Comparison of ENCODE assay signal across 1 cellular context in the genomic region with DNA sequence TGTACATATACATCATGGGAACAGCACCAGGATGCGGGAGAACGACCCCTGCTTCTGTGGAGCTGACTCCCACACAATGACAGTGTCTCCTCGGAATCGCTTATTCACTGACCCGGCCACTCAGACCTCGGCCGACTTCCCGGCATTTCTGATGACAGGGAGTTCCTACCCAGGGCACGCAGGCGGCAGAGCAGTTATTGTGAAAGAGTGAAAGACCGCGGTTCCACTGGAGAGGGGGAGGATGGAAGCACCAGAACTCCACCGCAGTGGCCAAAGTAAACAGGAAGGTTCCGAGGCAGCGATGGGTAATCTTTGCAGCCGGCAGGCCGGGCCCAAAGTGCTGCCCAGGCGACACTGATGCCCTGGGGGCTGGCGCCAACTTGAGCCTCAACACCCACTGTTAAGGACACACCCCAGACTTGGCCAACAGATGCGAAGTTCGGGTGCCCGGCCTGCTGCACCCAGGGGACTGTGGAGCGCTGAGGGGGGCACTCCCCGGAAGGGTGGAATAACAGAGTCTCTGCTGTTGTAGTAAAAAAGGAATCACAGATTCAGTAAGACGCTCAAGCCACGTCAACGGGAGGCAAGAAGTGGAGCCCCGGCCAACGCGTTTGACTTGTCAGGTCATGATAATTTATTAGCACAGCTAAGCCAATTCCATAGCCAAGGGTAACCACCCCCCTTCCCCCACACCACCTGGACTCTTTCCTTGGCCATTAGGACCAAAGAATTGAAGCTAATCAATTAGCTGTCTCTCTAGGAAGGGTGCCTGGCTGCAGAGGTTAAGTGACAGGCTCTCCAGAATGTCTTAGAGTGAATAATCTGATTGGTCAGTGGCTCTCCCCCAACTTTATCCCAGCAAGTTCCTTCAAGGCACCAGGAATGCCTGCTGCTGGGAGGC.
TF ChIP-seq lines count a peak whose summit lies in the region.

No MANE protein-coding gene starts in this region.

TF ChIP-seq in HepG2, 621 proteins besides CTCF, POLR2A, EP300 and RAD21 (continued from another document and continues in another):
- TF ChIP-seq ZNF33A (CRISPR knock-in tag; IDR thresholded peaks at IDR 0.05; ENCODE audit: borderline replicate concordance) = no peak
- no peak for TF ChIP-seq PHF5A (CRISPR knock-in tag; IDR thresholded peaks at IDR 0.05; ENCODE audit: low read depth, unreplicated experiment)
- no peak; the same call in 1 of the 2 replicates for TF ChIP-seq KDM3A (CRISPR knock-in tag; IDR thresholded peaks at IDR 0.05; ENCODE audit: low read depth)
- TF ChIP-seq FOSL1 (CRISPR knock-in tag; IDR thresholded peaks at IDR 0.05; ENCODE audit: borderline replicate concordance) = no peak
- TF ChIP-seq ZBTB21 (CRISPR knock-in tag; IDR thresholded peaks at IDR 0.05) = no peak
- TF ChIP-seq SMYD3 (CRISPR knock-in tag; IDR thresholded peaks at IDR 0.05) = 0 out of 2 replicates have a peak, but pooled peaks have one; percentile 46
- 0 out of 2 replicates have a peak, but pooled peaks have one; percentile 51 for TF ChIP-seq ZNF746 (CRISPR knock-in tag; IDR thresholded peaks at IDR 0.05)
- TF ChIP-seq RARG (CRISPR knock-in tag; IDR thresholded peaks at IDR 0.05; ENCODE audit: low read depth) = no peak
- TF ChIP-seq MLLT10 (CRISPR knock-in tag; IDR thresholded peaks at IDR 0.05) = no peak
- TF ChIP-seq, protein P1, sequence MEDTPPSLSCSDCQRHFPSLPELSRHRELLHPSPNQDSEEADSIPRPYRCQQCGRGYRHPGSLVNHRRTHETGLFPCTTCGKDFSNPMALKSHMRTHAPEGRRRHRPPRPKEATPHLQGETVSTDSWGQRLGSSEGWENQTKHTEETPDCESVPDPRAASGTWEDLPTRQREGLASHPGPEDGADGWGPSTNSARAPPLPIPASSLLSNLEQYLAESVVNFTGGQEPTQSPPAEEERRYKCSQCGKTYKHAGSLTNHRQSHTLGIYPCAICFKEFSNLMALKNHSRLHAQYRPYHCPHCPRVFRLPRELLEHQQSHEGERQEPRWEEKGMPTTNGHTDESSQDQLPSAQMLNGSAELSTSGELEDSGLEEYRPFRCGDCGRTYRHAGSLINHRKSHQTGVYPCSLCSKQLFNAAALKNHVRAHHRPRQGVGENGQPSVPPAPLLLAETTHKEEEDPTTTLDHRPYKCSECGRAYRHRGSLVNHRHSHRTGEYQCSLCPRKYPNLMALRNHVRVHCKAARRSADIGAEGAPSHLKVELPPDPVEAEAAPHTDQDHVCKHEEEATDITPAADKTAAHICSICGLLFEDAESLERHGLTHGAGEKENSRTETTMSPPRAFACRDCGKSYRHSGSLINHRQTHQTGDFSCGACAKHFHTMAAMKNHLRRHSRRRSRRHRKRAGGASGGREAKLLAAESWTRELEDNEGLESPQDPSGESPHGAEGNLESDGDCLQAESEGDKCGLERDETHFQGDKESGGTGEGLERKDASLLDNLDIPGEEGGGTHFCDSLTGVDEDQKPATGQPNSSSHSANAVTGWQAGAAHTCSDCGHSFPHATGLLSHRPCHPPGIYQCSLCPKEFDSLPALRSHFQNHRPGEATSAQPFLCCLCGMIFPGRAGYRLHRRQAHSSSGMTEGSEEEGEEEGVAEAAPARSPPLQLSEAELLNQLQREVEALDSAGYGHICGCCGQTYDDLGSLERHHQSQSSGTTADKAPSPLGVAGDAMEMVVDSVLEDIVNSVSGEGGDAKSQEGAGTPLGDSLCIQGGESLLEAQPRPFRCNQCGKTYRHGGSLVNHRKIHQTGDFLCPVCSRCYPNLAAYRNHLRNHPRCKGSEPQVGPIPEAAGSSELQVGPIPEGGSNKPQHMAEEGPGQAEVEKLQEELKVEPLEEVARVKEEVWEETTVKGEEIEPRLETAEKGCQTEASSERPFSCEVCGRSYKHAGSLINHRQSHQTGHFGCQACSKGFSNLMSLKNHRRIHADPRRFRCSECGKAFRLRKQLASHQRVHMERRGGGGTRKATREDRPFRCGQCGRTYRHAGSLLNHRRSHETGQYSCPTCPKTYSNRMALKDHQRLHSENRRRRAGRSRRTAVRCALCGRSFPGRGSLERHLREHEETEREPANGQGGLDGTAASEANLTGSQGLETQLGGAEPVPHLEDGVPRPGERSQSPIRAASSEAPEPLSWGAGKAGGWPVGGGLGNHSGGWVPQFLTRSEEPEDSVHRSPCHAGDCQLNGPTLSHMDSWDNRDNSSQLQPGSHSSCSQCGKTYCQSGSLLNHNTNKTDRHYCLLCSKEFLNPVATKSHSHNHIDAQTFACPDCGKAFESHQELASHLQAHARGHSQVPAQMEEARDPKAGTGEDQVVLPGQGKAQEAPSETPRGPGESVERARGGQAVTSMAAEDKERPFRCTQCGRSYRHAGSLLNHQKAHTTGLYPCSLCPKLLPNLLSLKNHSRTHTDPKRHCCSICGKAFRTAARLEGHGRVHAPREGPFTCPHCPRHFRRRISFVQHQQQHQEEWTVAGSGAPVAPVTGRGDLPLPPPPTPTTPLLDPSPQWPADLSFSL (CRISPR knock-in tag; IDR thresholded peaks at IDR 0.05) = no peak
- TF ChIP-seq, protein P2, sequence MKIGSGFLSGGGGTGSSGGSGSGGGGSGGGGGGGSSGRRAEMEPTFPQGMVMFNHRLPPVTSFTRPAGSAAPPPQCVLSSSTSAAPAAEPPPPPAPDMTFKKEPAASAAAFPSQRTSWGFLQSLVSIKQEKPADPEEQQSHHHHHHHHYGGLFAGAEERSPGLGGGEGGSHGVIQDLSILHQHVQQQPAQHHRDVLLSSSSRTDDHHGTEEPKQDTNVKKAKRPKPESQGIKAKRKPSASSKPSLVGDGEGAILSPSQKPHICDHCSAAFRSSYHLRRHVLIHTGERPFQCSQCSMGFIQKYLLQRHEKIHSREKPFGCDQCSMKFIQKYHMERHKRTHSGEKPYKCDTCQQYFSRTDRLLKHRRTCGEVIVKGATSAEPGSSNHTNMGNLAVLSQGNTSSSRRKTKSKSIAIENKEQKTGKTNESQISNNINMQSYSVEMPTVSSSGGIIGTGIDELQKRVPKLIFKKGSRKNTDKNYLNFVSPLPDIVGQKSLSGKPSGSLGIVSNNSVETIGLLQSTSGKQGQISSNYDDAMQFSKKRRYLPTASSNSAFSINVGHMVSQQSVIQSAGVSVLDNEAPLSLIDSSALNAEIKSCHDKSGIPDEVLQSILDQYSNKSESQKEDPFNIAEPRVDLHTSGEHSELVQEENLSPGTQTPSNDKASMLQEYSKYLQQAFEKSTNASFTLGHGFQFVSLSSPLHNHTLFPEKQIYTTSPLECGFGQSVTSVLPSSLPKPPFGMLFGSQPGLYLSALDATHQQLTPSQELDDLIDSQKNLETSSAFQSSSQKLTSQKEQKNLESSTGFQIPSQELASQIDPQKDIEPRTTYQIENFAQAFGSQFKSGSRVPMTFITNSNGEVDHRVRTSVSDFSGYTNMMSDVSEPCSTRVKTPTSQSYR (CRISPR knock-in tag; IDR thresholded peaks at IDR 0.05; ENCODE audit: borderline replicate concordance) = peak; percentile 92
- no peak for TF ChIP-seq FLYWCH1 (CRISPR knock-in tag; IDR thresholded peaks at IDR 0.05)
- TF ChIP-seq, protein P3, sequence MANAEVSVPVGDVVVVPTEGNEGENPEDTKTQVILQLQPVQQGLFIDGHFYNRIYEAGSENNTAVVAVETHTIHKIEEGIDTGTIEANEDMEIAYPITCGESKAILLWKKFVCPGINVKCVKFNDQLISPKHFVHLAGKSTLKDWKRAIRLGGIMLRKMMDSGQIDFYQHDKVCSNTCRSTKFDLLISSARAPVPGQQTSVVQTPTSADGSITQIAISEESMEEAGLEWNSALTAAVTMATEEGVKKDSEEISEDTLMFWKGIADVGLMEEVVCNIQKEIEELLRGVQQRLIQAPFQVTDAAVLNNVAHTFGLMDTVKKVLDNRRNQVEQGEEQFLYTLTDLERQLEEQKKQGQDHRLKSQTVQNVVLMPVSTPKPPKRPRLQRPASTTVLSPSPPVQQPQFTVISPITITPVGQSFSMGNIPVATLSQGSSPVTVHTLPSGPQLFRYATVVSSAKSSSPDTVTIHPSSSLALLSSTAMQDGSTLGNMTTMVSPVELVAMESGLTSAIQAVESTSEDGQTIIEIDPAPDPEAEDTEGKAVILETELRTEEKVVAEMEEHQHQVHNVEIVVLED (CRISPR knock-in tag; IDR thresholded peaks at IDR 0.05; ENCODE audit: borderline replicate concordance) = peak; percentile 35; the same call in 1 of the 2 replicates
- no peak for TF ChIP-seq ATF1 (CRISPR knock-in tag; IDR thresholded peaks at IDR 0.05)
- TF ChIP-seq, protein P4, sequence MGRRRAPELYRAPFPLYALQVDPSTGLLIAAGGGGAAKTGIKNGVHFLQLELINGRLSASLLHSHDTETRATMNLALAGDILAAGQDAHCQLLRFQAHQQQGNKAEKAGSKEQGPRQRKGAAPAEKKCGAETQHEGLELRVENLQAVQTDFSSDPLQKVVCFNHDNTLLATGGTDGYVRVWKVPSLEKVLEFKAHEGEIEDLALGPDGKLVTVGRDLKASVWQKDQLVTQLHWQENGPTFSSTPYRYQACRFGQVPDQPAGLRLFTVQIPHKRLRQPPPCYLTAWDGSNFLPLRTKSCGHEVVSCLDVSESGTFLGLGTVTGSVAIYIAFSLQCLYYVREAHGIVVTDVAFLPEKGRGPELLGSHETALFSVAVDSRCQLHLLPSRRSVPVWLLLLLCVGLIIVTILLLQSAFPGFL (CRISPR knock-in tag; IDR thresholded peaks at IDR 0.05) = no peak
- peak; percentile 91; the same call in 1 of the 2 replicates for TF ChIP-seq ZKSCAN8 (CRISPR knock-in tag; IDR thresholded peaks at IDR 0.05; ENCODE audit: borderline replicate concordance)
- no peak for TF ChIP-seq SP2 (CRISPR knock-in tag; IDR thresholded peaks at IDR 0.05)
- TF ChIP-seq GZF1 (CRISPR knock-in tag; IDR thresholded peaks at IDR 0.05) = no peak
- peak; percentile 74 for TF ChIP-seq ZBTB38 (CRISPR knock-in tag; IDR thresholded peaks at IDR 0.05)
- TF ChIP-seq, protein P5, sequence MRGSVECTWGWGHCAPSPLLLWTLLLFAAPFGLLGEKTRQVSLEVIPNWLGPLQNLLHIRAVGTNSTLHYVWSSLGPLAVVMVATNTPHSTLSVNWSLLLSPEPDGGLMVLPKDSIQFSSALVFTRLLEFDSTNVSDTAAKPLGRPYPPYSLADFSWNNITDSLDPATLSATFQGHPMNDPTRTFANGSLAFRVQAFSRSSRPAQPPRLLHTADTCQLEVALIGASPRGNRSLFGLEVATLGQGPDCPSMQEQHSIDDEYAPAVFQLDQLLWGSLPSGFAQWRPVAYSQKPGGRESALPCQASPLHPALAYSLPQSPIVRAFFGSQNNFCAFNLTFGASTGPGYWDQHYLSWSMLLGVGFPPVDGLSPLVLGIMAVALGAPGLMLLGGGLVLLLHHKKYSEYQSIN (CRISPR knock-in tag; IDR thresholded peaks at IDR 0.05; ENCODE audit: borderline replicate concordance) = no peak
- TF ChIP-seq, protein P6, sequence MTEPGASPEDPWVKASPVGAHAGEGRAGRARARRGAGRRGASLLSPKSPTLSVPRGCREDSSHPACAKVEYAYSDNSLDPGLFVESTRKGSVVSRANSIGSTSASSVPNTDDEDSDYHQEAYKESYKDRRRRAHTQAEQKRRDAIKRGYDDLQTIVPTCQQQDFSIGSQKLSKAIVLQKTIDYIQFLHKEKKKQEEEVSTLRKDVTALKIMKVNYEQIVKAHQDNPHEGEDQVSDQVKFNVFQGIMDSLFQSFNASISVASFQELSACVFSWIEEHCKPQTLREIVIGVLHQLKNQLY (CRISPR knock-in tag; IDR thresholded peaks at IDR 0.05) = peak; percentile 48; the same call in 1 of the 2 replicates
- TF ChIP-seq ZSCAN12 (CRISPR knock-in tag; IDR thresholded peaks at IDR 0.05) = no peak
- TF ChIP-seq, protein P7, sequence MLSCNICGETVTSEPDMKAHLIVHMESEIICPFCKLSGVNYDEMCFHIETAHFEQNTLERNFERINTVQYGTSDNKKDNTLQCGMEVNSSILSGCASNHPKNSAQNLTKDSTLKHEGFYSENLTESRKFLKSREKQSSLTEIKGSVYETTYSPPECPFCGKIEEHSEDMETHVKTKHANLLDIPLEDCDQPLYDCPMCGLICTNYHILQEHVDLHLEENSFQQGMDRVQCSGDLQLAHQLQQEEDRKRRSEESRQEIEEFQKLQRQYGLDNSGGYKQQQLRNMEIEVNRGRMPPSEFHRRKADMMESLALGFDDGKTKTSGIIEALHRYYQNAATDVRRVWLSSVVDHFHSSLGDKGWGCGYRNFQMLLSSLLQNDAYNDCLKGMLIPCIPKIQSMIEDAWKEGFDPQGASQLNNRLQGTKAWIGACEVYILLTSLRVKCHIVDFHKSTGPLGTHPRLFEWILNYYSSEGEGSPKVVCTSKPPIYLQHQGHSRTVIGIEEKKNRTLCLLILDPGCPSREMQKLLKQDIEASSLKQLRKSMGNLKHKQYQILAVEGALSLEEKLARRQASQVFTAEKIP (CRISPR knock-in tag; IDR thresholded peaks at IDR 0.05; ENCODE audit: borderline replicate concordance) = no peak
- TF ChIP-seq ZMYM4 (CRISPR knock-in tag; IDR thresholded peaks at IDR 0.05) = peak; percentile 58; the same call in 1 of the 2 replicates
- TF ChIP-seq, protein P8, sequence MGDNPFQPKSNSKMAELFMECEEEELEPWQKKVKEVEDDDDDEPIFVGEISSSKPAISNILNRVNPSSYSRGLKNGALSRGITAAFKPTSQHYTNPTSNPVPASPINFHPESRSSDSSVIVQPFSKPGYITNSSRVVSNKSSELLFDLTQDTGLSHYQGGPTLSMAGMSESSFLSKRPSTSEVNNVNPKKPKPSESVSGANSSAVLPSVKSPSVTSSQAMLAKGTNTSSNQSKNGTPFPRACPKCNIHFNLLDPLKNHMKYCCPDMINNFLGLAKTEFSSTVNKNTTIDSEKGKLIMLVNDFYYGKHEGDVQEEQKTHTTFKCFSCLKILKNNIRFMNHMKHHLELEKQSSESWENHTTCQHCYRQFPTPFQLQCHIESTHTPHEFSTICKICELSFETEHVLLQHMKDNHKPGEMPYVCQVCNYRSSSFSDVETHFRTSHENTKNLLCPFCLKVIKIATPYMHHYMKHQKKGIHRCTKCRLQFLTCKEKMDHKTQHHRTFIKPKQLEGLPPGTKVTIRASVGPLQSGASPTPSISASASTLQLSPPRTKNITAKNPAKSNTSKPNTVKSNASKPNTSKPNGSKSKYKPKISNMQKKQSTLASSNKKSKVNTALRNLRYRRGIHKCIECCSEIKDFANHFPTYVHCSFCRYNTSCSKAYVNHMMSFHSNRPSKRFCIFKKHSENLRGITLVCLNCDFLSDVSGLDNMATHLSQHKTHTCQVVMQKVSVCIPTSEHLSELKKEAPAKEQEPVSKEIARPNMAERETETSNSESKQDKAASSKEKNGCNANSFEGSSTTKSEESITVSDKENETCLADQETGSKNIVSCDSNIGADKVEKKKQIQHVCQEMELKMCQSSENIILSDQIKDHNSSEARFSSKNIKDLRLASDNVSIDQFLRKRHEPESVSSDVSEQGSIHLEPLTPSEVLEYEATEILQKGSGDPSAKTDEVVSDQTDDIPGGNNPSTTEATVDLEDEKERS (CRISPR knock-in tag; IDR thresholded peaks at IDR 0.05) = no peak; the same call in 1 of the 2 replicates
